8 cellular contexts compared by ENCODE assay signal in genomic region chr1:52892424-52892823, GRCh38. TPM values are rescaled to one million over a fixed set of nuclear protein-coding genes. Genes with fewer than 3 reads are reported as not detected.
"Had no signal": no experiment of that assay in that cellular context is flagged by ENCODE, and none has a peak within 500 bp of the region (broad histone marks: within the 10 kb centered on the region; RNA-seq: fewer than 3 reads in every experiment).

No MANE protein-coding gene starts in this region.

- H3K36me3 ChIP-seq: HAP-1 had no signal

- H3K9ac ChIP-seq: GM23248 had no signal

- H3K4me1 ChIP-seq: HAP-1 had no signal

- ATAC-seq: HCT116, HepG2 had no signal

- H2AFZ ChIP-seq: GM23248 had no signal

- DNase-seq: GM23248, GOT3, H7, HFFc6 had no signal

- H3K27ac ChIP-seq: GM23248, HL-60 had no signal

- H3K4me3 ChIP-seq: GM23248, HAP-1 had no signal

- H3K9me3 ChIP-seq: HAP-1 had no signal

RNA-seq across cellular contexts. Expression of gene ZYG11A, which starts 49.9 kb away (rescaled TPM):
- total RNA-seq: GM23248, HepG2 had no signal
- polyA plus RNA-seq: HepG2 had no signal
